Comparison of ENCODE assay signal across 9 cellular contexts in the genomic region with DNA sequence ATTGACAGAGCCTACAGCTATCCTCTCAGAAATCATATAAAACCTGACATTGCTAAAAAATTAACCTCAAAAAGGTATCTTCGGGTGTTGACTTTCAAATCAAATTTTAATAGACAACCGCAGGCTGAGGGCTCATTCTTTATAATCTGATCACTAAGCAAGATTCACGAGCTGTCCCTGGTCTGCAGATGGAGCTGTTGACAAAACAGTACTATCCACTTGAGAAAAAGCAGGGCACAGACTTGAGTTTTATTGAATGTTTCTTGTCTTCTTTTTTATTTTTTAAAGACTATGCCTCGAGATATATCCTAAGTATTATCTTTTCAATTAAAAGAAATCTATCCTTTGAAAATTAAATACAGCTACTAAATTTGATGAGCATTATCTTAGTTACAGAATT.
DNase-seq lines count a peak whose midpoint lies in the region; ATAC-seq, FAIRE-seq and TF ChIP-seq lines count a peak whose summit lies in the region.
"Had no signal": no experiment of that assay in that cellular context is flagged by ENCODE, and none has a peak within 500 bp of the region (broad histone marks: within the 10 kb centered on the region; RNA-seq: fewer than 3 reads in every experiment).

No MANE protein-coding gene starts in this region.

- ATAC-seq in left lobe of liver = peak; percentile 59
- ATAC-seq in HG02885 (IDR thresholded peaks at IDR 0.05; ENCODE audit: poor library complexity, unreplicated experiment) = no peak
- no peak for ATAC-seq in omental fat pad (ENCODE audit: low FRiP score)
- ATAC-seq in HG03521 (IDR thresholded peaks at IDR 0.05; ENCODE audit: unreplicated experiment) = no peak

- H3K27me3 ChIP-seq in bronchial epithelial cell (ENCODE audit: control insufficient read depth, insufficient read depth, low read length) = no peaks in the 10 kb centered on the region

- peak; percentile 6 for DNase-seq in Caki2 (ENCODE audit: low read depth)
- peak; percentile 10 for DNase-seq in NCI-H1694 (lab: John Stamatoyannopoulos, UW)
- DNase-seq in bronchial epithelial cell (ENCODE audit: low read depth) = peak; percentile 23
- DNase-seq in left lobe of liver (ENCODE audit: low spot score) = no peak
- DNase-seq in RCC 7860 (ENCODE audit: low spot score) = no peak
- DNase-seq in omental fat pad (ENCODE audit: low spot score) = no peak
- DNase-seq: central memory CD4-positive, alpha-beta T cell had no signal

- peak; percentile 42 for TF ChIP-seq CTCF in bronchial epithelial cell (IDR thresholded peaks at IDR 0.05; ENCODE audit: insufficient read depth, low read length, severe bottlenecking)
- TF ChIP-seq CTCF in omental fat pad (IDR thresholded peaks at IDR 0.05) = no peak

- no peaks in the 10 kb centered on the region for H3K36me3 ChIP-seq in bronchial epithelial cell (ENCODE audit: control insufficient read depth, insufficient read depth, low read length)

- in situ Hi-C loops in Caki2 (cut with HindIII; ENCODE audit: low pct_unique_long_range_greater_than_20kb, low sequenced_read_pairs) = no loop called here

- FAIRE-seq in bronchial epithelial cell (lab: Jason Lieb, UNC) (no peak), RCC 7860 (lab: Jason Lieb, UNC) (no peak)

- H3K4me3 ChIP-seq in bronchial epithelial cell (ENCODE audit: low read depth, low read length) = no peak overlapping the region

Comparison
In these comparisons a context has a peak if more than half of its experiments do, and no peak if none do; other contexts are left out.
1. DNase-seq: peak in Caki2 (single experiment), NCI-H1694 (single experiment) and bronchial epithelial cell (single experiment); none in left lobe of liver (single experiment), RCC 7860 (single experiment) and omental fat pad (single experiment).